ENCODE assay signal across 8 cellular contexts in the genomic region with DNA sequence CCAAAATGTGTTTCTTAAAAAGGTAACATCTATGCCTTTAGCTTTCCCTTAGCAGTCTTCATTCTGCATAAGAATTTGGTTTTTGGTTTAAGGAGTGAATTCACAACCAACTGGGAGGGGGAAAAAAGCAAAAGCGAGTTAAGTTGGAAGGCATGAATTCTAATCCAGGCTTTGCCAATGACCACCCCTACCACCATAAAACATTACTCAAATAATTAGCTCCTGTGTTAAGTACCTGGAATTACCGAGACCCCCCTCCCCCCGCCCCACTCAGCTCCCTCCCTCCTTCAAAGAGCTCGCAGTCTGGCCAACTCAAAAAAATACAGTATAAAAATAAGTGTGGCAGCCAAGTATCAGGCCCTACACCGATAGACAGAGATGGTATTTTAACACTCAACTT. TPM values are rescaled to one million over a fixed set of nuclear protein-coding genes. Genes with fewer than 3 reads are reported as not detected.
A peak's percentile ranks its signal among the peaks of the same experiment; 100 is the strongest.
DNase-seq lines count a peak whose midpoint lies in the region; ATAC-seq, FAIRE-seq and TF ChIP-seq lines count a peak whose summit lies in the region.

No MANE protein-coding gene starts in this region.

- H3K4me3 ChIP-seq in adipocyte (ENCODE audit: low read length): peak overlapping the region; percentile 99
- H3K4me3 ChIP-seq in HepG2 (replicated peaks in 1 of 3; ENCODE audit: insufficient read depth in 1 of 3, low read depth in 2 of 3, low read length in 3 of 3): peak overlapping the region; percentile 77 to 98 (median 91)
- H3K4me3 ChIP-seq in thyroid gland (replicated peaks in 1 of 3): peak overlapping the region; percentile 52 to 73 (median 54)

- H3K9me3 ChIP-seq in adipocyte (ENCODE audit: control insufficient read depth, low read length) (no peaks in the 10 kb centered on the region), HepG2 (ENCODE audit: low read length) (no peaks in the 10 kb centered on the region), thyroid gland (no peaks in the 10 kb centered on the region)

- H3K4me1 Mint-ChIP-seq in activated CD8-positive, alpha-beta memory T cell treated with anti-CD3 and anti-CD28 coated beads, Interleukin-2, amount 10 ng/mL, durations not matched to agents 7 days and 5 days: peaks cover 56% of the 10 kb centered on the region

- no peak for TF ChIP-seq RAD21 in HepG2 (CRISPR knock-in tag; IDR thresholded peaks at IDR 0.05)

- peaks cover 19% of the 10 kb centered on the region for H3K36me3 ChIP-seq in adipocyte (ENCODE audit: control insufficient read depth, insufficient read depth, low read length, severe bottlenecking)
- H3K36me3 ChIP-seq in HepG2 (replicated peaks in 1 of 2; ENCODE audit: control insufficient read depth in 1 of 2, insufficient read depth in 2 of 2, low read length in 2 of 2): peaks cover 0 to 18% of the 10 kb centered on the region in 2 experiments; a peak in 3 of 5 replicates
- peaks cover 8 to 12% of the 10 kb centered on the region in 2 donors for H3K36me3 ChIP-seq in thyroid gland

- H3K9ac ChIP-seq in adipocyte (ENCODE audit: low read length): peak overlapping the region; percentile 87
- H3K9ac ChIP-seq in HepG2 (ENCODE audit: insufficient read depth, low read depth, low read length): peak overlapping the region; percentile 94

- H4K20me1 ChIP-seq in HepG2 (ENCODE audit: insufficient read depth, low read length): peaks cover 13% of the 10 kb centered on the region

- H3K27ac ChIP-seq in HepG2 (ENCODE audit: extremely low read length, insufficient read depth, low read length) (peak overlapping the region; percentile 99), thyroid gland (peak overlapping the region in 2 of 3 donors; percentile 87 to 94)

- H3K27ac Mint-ChIP-seq in activated CD8-positive, alpha-beta memory T cell treated with anti-CD3 and anti-CD28 coated beads, Interleukin-2, amount 10 ng/mL, durations not matched to agents 7 days and 5 days: peak overlapping the region; percentile 100

- peak overlapping the region; percentile 97 for H3K4me2 ChIP-seq in HepG2 (ENCODE audit: low read depth, low read length)

- H3K4me1 ChIP-seq in adipocyte (ENCODE audit: control insufficient read depth, insufficient read depth, low read length) (peaks cover 62% of the 10 kb centered on the region), HepG2 (ENCODE audit: insufficient read depth, low read length) (peaks cover 49% of the 10 kb centered on the region), thyroid gland (peaks cover 27 to 28% of the 10 kb centered on the region in 2 donors)

- no peak for TF ChIP-seq EP300 in HepG2 (IDR thresholded peaks at IDR 0.05; ENCODE audit: low read depth in 2 of 2, low read length in 2 of 2)
- no peak for TF ChIP-seq EP300 in HepG2 (CRISPR knock-in tag; IDR thresholded peaks at IDR 0.05; ENCODE audit: borderline replicate concordance)

- peaks cover 76% of the 10 kb centered on the region for H3K79me2 ChIP-seq in HepG2 (ENCODE audit: insufficient read depth, low read length)

- peaks cover 24% of the 10 kb centered on the region for H3K36me3 Mint-ChIP-seq in activated CD8-positive, alpha-beta memory T cell treated with anti-CD3 and anti-CD28 coated beads, Interleukin-2, amount 10 ng/mL, durations not matched to agents 7 days and 5 days

- TF ChIP-seq CTCF in HepG2 (CRISPR knock-in tag; IDR thresholded peaks at IDR 0.05) (no peak), thyroid gland (IDR thresholded peaks at IDR 0.05) (no peak)

- peak overlapping the region; percentile 98 for H3K4me3 Mint-ChIP-seq in activated CD8-positive, alpha-beta memory T cell treated with anti-CD3 and anti-CD28 coated beads, Interleukin-2, amount 10 ng/mL, durations not matched to agents 7 days and 5 days

- in situ Hi-C loops in HepG2 (cut with HindIII; ENCODE audit: extremely low pct_ligation_motif_present, low pct_unique_long_range_greater_than_20kb): loop anchor here (25.0 kb wide), 1 partner anchor 221 kb away; no protein-coding TSS in a partner anchor

- intact Hi-C loops in HepG2 (cut with micrococcal nuclease; ENCODE audit: unreplicated experiment): loop anchor here (5.0 kb wide), 2 partner anchors 246 to 299 kb away; a partner anchor contains a TSS
- intact Hi-C loops in thyroid gland (cut with DNase I): no loop called here

- H3K9me3 Mint-ChIP-seq in activated CD8-positive, alpha-beta memory T cell treated with anti-CD3 and anti-CD28 coated beads, Interleukin-2, amount 10 ng/mL, durations not matched to agents 7 days and 5 days (ENCODE audit: low read depth): no peaks in the 10 kb centered on the region

- DNase-seq in activated CD8-positive, alpha-beta memory T cell treated with anti-CD3 and anti-CD28 coated beads, Interleukin-2, amount 10 ng/mL, durations not matched to agents 7 days and 5 days: no peak
- no peak for DNase-seq in activated CD8-positive, alpha-beta memory T cell treated with anti-CD3 and anti-CD28 coated beads for 24 hours
- no peak for DNase-seq in adipocyte (ENCODE audit: low read depth)
- DNase-seq in HepG2 (ENCODE audit: low spot score): no peak
- DNase-seq in thyroid gland: no peak
- no peak for DNase-seq in GM12891 (ENCODE audit: insufficient read length, low spot score)
- no peak for DNase-seq in NCI-H1092 (lab: John Stamatoyannopoulos, UW)
- DNase-seq in NCI-H2029 (lab: John Stamatoyannopoulos, UW): no peak

- ATAC-seq in activated CD8-positive, alpha-beta memory T cell treated with anti-CD3 and anti-CD28 coated beads, Interleukin-2, amount 10 ng/mL, durations not matched to agents 7 days and 5 days: no peak
- ATAC-seq in HepG2: no peak

- WGBS in HepG2 (ENCODE audit: low lambda C conversion rate): 1% methylated on average over 5 of the region's 5 CpGs
- 0 to 1% methylated on average over 5 of the region's 5 CpGs for WGBS in thyroid gland, 2 donors

- TF ChIP-seq POLR2A in HepG2 (IDR thresholded peaks at IDR 0.05; ENCODE audit: insufficient read depth in 1 of 2, low read depth in 2 of 2, low read length in 2 of 2) (no peak), thyroid gland (IDR thresholded peaks at IDR 0.05) (no peak), GM12891 (IDR thresholded peaks at IDR 0.05; ENCODE audit: low read depth, low read length) (no peak)

- BruUV-seq in HepG2 (replicated peaks; lab: Mats Ljungman, UMichigan): no TSS peak

- FAIRE-seq in HepG2 (lab: Jason Lieb, UNC) (no peak), GM12891 (lab: Jason Lieb, UNC) (no peak)

- H2AFZ ChIP-seq in HepG2 (ENCODE audit: low read length): no peak overlapping the region

- POLR2A ChIA-PET in HepG2 (lab: Yijun Ruan, JAX): no interaction called here

- no peaks in the 10 kb centered on the region for H3K27me3 ChIP-seq in adipocyte (replicated peaks; ENCODE audit: control insufficient read depth, insufficient read depth, low read length)
- H3K27me3 ChIP-seq in HepG2 (ENCODE audit: control insufficient read depth in 1 of 2, insufficient read depth in 2 of 2, low read length in 2 of 2): no peaks in the 10 kb centered on the region; a peak in 1 of 5 replicates
- no peaks in the 10 kb centered on the region for H3K27me3 ChIP-seq in thyroid gland

- CTCF ChIA-PET in activated CD8-positive, alpha-beta memory T cell treated with anti-CD3 and anti-CD28 coated beads, Interleukin-2, amount 10 ng/mL, durations not matched to agents 7 days and 5 days (lab: Charles Lee): interaction anchor here (1.0 to 3.3 kb wide), 9 partner anchors 8 to 296 kb away, joined by 3 to 32 read pairs (median 4); a partner anchor contains a TSS
- CTCF ChIA-PET in HepG2 (lab: Yijun Ruan, JAX; ENCODE audit: low intra/inter-chr PET ratio, low total read pairs): no interaction called here

- no peaks in the 10 kb centered on the region for H3K27me3 Mint-ChIP-seq in activated CD8-positive, alpha-beta memory T cell treated with anti-CD3 and anti-CD28 coated beads, Interleukin-2, amount 10 ng/mL, durations not matched to agents 7 days and 5 days

RNA-seq across cellular contexts. Expression of a gene that starts 0.5 kb away (rescaled TPM):
- total RNA-seq in activated CD8-positive, alpha-beta memory T cell treated with anti-CD3 and anti-CD28 coated beads, Interleukin-2, amount 10 ng/mL, durations not matched to agents 7 days and 5 days: 10 to 100 TPM; 36.5 to 36.9 TPM
- total RNA-seq in HepG2 (2016; rRNA removed; fragmentation: Illumina TruSeq; extraction: Trizol): 45.1 and 46.4 TPM in 2 replicates
- 9.0 and 9.2 TPM in 2 replicates for total RNA-seq in HepG2 (2016; cell fraction: cytosol; rRNA removed; fragmentation: Illumina TruSeq; extraction: Trizol; ENCODE audit: low read depth)
- total RNA-seq in HepG2 (2016; cell fraction: insoluble cytoplasmic fraction; rRNA removed; fragmentation: Illumina TruSeq; extraction: Trizol): 45.8 and 56.5 TPM in 2 replicates
- total RNA-seq in HepG2 (2016; cell fraction: membrane; rRNA removed; fragmentation: Illumina TruSeq; extraction: Trizol): 19.9 and 23.9 TPM in 2 replicates
- total RNA-seq in HepG2 (2016; cell fraction: nucleus; rRNA removed; fragmentation: Illumina TruSeq; extraction: Trizol): 50.0 and 53.8 TPM in 2 replicates
- 46.5 and 58.1 TPM in 2 replicates for polyA plus RNA-seq in HepG2 (2011; rRNA removed)
- polyA plus RNA-seq in HepG2 (2011; cell fraction: cytosol; rRNA removed): 17.7 and 25.4 TPM in 2 replicates
- 29.3 and 43.5 TPM in 2 replicates for polyA plus RNA-seq in HepG2 (2011; cell fraction: nucleus; rRNA removed)
- polyA plus RNA-seq in HepG2 (2012): 45.7 and 46.0 TPM in 2 replicates
- 10.3 and 10.8 TPM in 2 replicates for polyA plus RNA-seq in HepG2 (2016; cell fraction: cytosol; fragmentation: Illumina TruSeq; extraction: Trizol; ENCODE audit: low read depth)
- 51.5 and 54.3 TPM in 2 replicates for polyA plus RNA-seq in HepG2 (2016; cell fraction: insoluble cytoplasmic fraction; fragmentation: Illumina TruSeq; extraction: Trizol; ENCODE audit: low read depth)
- 17.9 and 19.4 TPM in 2 replicates for polyA plus RNA-seq in HepG2 (2016; cell fraction: membrane; fragmentation: Illumina TruSeq; extraction: Trizol; ENCODE audit: low read depth)
- polyA plus RNA-seq in HepG2 (2016; cell fraction: nucleus; fragmentation: Illumina TruSeq; extraction: Trizol; ENCODE audit: insufficient read depth, low read depth): 50.9 and 51.2 TPM in 2 replicates
- polyA minus RNA-seq in HepG2 (2011; rRNA and poly(A)+ RNA removed; ENCODE audit: low replicate concordance): 17.9 and 33.0 TPM in 2 replicates
- 17.3 and 18.1 TPM in 2 replicates for polyA minus RNA-seq in HepG2 (2011; cell fraction: cytosol; rRNA and poly(A)+ RNA removed)
- 153 and 155 TPM in 2 replicates for polyA minus RNA-seq in HepG2 (2011; cell fraction: nucleus; rRNA and poly(A)+ RNA removed)
- total RNA-seq in thyroid gland: 10 to 100 TPM; 42.0 to 98.7 (median 68.1) TPM
- polyA plus RNA-seq in GM12891 (2012; ENCODE audit: low read depth, missing spikeins): 47.5 TPM

RNA-seq across cellular contexts. Expression of a gene that starts 0.9 kb away (rescaled TPM):
- 10 to 100 TPM; 57.1 to 66.2 TPM for total RNA-seq in activated CD8-positive, alpha-beta memory T cell treated with anti-CD3 and anti-CD28 coated beads, Interleukin-2, amount 10 ng/mL, durations not matched to agents 7 days and 5 days
- 85.9 and 88.8 TPM in 2 replicates for total RNA-seq in HepG2 (2016; rRNA removed; fragmentation: Illumina TruSeq; extraction: Trizol)
- total RNA-seq in HepG2 (2016; cell fraction: cytosol; rRNA removed; fragmentation: Illumina TruSeq; extraction: Trizol; ENCODE audit: low read depth): 243 and 253 TPM in 2 replicates
- total RNA-seq in HepG2 (2016; cell fraction: insoluble cytoplasmic fraction; rRNA removed; fragmentation: Illumina TruSeq; extraction: Trizol): 77.4 and 86.8 TPM in 2 replicates
- total RNA-seq in HepG2 (2016; cell fraction: membrane; rRNA removed; fragmentation: Illumina TruSeq; extraction: Trizol): 236 and 253 TPM in 2 replicates
- total RNA-seq in HepG2 (2016; cell fraction: nucleus; rRNA removed; fragmentation: Illumina TruSeq; extraction: Trizol): 40.7 and 54.3 TPM in 2 replicates
- polyA plus RNA-seq in HepG2 (2011; rRNA removed): 28.5 and 50.5 TPM in 2 replicates
- polyA plus RNA-seq in HepG2 (2011; cell fraction: cytosol; rRNA removed): 18.5 and 27.6 TPM in 2 replicates
- 5.6 and 9.3 TPM in 2 replicates for polyA plus RNA-seq in HepG2 (2011; cell fraction: nucleus; rRNA removed)
- polyA plus RNA-seq in HepG2 (2012): 78.2 and 104 TPM in 2 replicates
- 547 and 588 TPM in 2 replicates for polyA plus RNA-seq in HepG2 (2016; cell fraction: cytosol; fragmentation: Illumina TruSeq; extraction: Trizol; ENCODE audit: low read depth)
- polyA plus RNA-seq in HepG2 (2016; cell fraction: insoluble cytoplasmic fraction; fragmentation: Illumina TruSeq; extraction: Trizol; ENCODE audit: low read depth): 158 and 163 TPM in 2 replicates
- polyA plus RNA-seq in HepG2 (2016; cell fraction: membrane; fragmentation: Illumina TruSeq; extraction: Trizol; ENCODE audit: low read depth): 408 and 423 TPM in 2 replicates
- 74.1 and 89.2 TPM in 2 replicates for polyA plus RNA-seq in HepG2 (2016; cell fraction: nucleus; fragmentation: Illumina TruSeq; extraction: Trizol; ENCODE audit: insufficient read depth, low read depth)
- polyA minus RNA-seq in HepG2 (2011; rRNA and poly(A)+ RNA removed; ENCODE audit: low replicate concordance): 2.1 and 7.3 TPM in 2 replicates
- 22.5 and 27.5 TPM in 2 replicates for polyA minus RNA-seq in HepG2 (2011; cell fraction: cytosol; rRNA and poly(A)+ RNA removed)
- 39.5 and 46.4 TPM in 2 replicates for polyA minus RNA-seq in HepG2 (2011; cell fraction: nucleus; rRNA and poly(A)+ RNA removed)
- total RNA-seq in thyroid gland: 100 to 1,000 TPM in 3 of 4 donors, 10 to 100 TPM in 1; 59.2 to 207 (median 149) TPM
- polyA plus RNA-seq in GM12891 (2012; ENCODE audit: low read depth, missing spikeins): 160 TPM

RNA-seq across cellular contexts. Expression of a gene that starts 24.4 kb away (rescaled TPM):
- total RNA-seq in activated CD8-positive, alpha-beta memory T cell treated with anti-CD3 and anti-CD28 coated beads, Interleukin-2, amount 10 ng/mL, durations not matched to agents 7 days and 5 days: under 1 TPM in 1 of 2 experiments, not detected in 1; 0.30 TPM
- total RNA-seq in HepG2 (2016; rRNA removed; fragmentation: Illumina TruSeq; extraction: Trizol) (4.4 and 5.3 TPM in 2 replicates), thyroid gland (10 to 100 TPM in 3 of 4 donors, 1 to 10 TPM in 1; 4.0 to 40.4 (median 24.0) TPM)
- 1.1 and 1.3 TPM in 2 replicates for total RNA-seq in HepG2 (2016; cell fraction: cytosol; rRNA removed; fragmentation: Illumina TruSeq; extraction: Trizol; ENCODE audit: low read depth)
- 4.2 and 5.4 TPM in 2 replicates for total RNA-seq in HepG2 (2016; cell fraction: insoluble cytoplasmic fraction; rRNA removed; fragmentation: Illumina TruSeq; extraction: Trizol)
- 1.9 and 2.0 TPM in 2 replicates for total RNA-seq in HepG2 (2016; cell fraction: membrane; rRNA removed; fragmentation: Illumina TruSeq; extraction: Trizol)
- total RNA-seq in HepG2 (2016; cell fraction: nucleus; rRNA removed; fragmentation: Illumina TruSeq; extraction: Trizol): 1.9 and 2.3 TPM in 2 replicates
- 3.2 and 5.2 TPM in 2 replicates for polyA plus RNA-seq in HepG2 (2011; rRNA removed)
- 3.4 and 3.6 TPM in 2 replicates for polyA plus RNA-seq in HepG2 (2011; cell fraction: cytosol; rRNA removed)
- polyA plus RNA-seq in HepG2 (2011; cell fraction: nucleus; rRNA removed): 6.3 and 8.9 TPM in 2 replicates
- 3.0 and 4.8 TPM in 2 replicates for polyA plus RNA-seq in HepG2 (2012)
- 0.44 and 0.78 TPM in 2 replicates for polyA plus RNA-seq in HepG2 (2016; cell fraction: cytosol; fragmentation: Illumina TruSeq; extraction: Trizol; ENCODE audit: low read depth)
- polyA plus RNA-seq in HepG2 (2016; cell fraction: insoluble cytoplasmic fraction; fragmentation: Illumina TruSeq; extraction: Trizol; ENCODE audit: low read depth): 4.7 and 5.5 TPM in 2 replicates
- 1.2 and 1.8 TPM in 2 replicates for polyA plus RNA-seq in HepG2 (2016; cell fraction: membrane; fragmentation: Illumina TruSeq; extraction: Trizol; ENCODE audit: low read depth)
- 2.7 and 4.5 TPM in 2 replicates for polyA plus RNA-seq in HepG2 (2016; cell fraction: nucleus; fragmentation: Illumina TruSeq; extraction: Trizol; ENCODE audit: insufficient read depth, low read depth)
- 10.1 TPM in 1 of 2 replicates, not detected in the other for polyA minus RNA-seq in HepG2 (2011; rRNA and poly(A)+ RNA removed; ENCODE audit: low replicate concordance)
- 3.1 and 6.1 TPM in 2 replicates for polyA minus RNA-seq in HepG2 (2011; cell fraction: cytosol; rRNA and poly(A)+ RNA removed)
- polyA minus RNA-seq in HepG2 (2011; cell fraction: nucleus; rRNA and poly(A)+ RNA removed): 5.4 and 9.6 TPM in 2 replicates
- 0.10 TPM for polyA plus RNA-seq in GM12891 (2012; ENCODE audit: low read depth, missing spikeins)
